In the genomic region with DNA sequence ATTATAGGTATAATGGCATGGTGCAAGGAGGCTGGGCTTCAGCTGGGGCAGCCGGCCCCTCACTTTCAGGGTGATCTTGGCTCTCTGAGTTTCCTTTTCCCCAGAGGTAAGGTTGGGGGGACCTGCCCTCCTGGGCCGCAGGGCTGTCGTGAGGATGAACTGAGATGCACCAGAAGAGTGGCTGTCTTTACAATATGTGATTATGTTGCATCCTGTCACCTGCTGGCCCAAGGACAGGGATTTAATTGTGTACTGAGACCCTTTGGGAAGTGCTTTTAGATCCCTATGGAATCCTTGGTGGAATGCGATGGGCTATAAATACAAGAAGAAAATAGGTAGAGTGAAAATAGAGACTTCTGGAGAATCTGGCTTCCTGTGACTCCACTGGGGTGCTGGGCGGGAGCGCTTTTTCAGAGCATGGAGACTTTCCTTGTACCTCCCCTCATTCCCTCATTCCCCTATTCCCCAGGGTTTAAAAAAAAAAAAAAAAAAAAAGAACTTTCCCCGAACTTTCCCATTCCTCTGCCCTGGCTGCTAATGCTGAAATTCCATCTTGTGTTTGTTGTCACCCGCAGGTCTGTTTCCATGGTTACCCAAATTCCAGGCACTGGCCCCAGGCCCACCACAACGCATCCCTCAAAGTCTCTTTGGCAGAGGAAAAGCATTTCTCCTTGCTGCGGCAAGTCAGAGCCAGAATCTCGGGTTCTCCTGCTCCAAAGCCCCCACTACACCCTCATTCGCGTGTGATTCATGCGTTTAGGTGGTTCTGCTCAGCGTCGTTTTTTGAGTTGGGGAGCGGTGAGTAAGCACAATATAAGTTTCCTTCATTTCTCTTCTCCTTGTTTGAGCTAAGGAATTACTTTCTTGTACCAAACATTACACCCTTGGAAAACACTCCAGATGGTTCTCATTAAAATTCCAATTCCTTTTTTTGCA, we compare ENCODE assay signal across 11 cellular contexts. TPM values are rescaled to one million over a fixed set of nuclear protein-coding genes. Genes with fewer than 3 reads are reported as not detected.
DNase-seq lines count a peak whose midpoint lies in the region; ATAC-seq and TF ChIP-seq lines count a peak whose summit lies in the region.
"Had no signal": no experiment of that assay in that cellular context is flagged by ENCODE, and none has a peak within 500 bp of the region (broad histone marks: within the 10 kb centered on the region; RNA-seq: fewer than 3 reads in every experiment).

No MANE protein-coding gene starts in this region.

- peak overlapping the region; percentile 22 for H3K18ac ChIP-seq in trophoblast cell (ENCODE audit: low read length)

- H3K36me3 ChIP-seq in heart right ventricle (no peaks in the 10 kb centered on the region), trophoblast cell (ENCODE audit: control insufficient read depth in 1 of 2, insufficient read depth in 2 of 2, low read length in 2 of 2) (no peaks in the 10 kb centered on the region)

- H3K9me3 Mint-ChIP-seq in WTC11: no peaks in the 10 kb centered on the region
- H3K9me3 Mint-ChIP-seq: activated naive CD4-positive, alpha-beta T cell treated with anti-CD3 and anti-CD28 coated beads, Interleukin-2, amount 50 U/mL, for 72 hours had no signal

- peak overlapping the region; percentile 80 for H4K91ac ChIP-seq in trophoblast cell (ENCODE audit: low read depth, low read length)

- H3K27ac ChIP-seq in heart right ventricle (peak overlapping the region; percentile 49 to 83 (median 72)), trophoblast cell (ENCODE audit: low read depth, low read length) (peak overlapping the region; percentile 82)
- H3K27ac ChIP-seq: PC-9 had no signal

- DNase-seq in AG20443 (ENCODE audit: low spot score) (peak; percentile 90), WTC11 (ENCODE audit: low spot score) (peak; percentile 80), heart right ventricle (peak; percentile 70 to 73), trophoblast cell (peak; percentile 84 to 95), OCI-M2 (lab: John Stamatoyannopoulos, UW; ENCODE audit: unreplicated experiment) (no peak), SKM-1 treated with dmso at 0.1 percent for 144 hours (lab: John Stamatoyannopoulos, UW; ENCODE audit: unreplicated experiment) (no peak), NCI-H1436 treated with DMSO at 0.1 percent for 48 hours (lab: John Stamatoyannopoulos, UW) (no peak)
- DNase-seq: DND-41, PC-9 had no signal

- TF ChIP-seq CTCF in WTC11 (IDR thresholded peaks at IDR 0.05) (no peak), heart right ventricle (IDR thresholded peaks at IDR 0.05) (no peak)

- H3K27me3 ChIP-seq in heart right ventricle (no peaks in the 10 kb centered on the region), trophoblast cell (ENCODE audit: insufficient read depth, low read length) (no peaks in the 10 kb centered on the region)

- no peaks in the 10 kb centered on the region for H3K9me3 ChIP-seq in heart right ventricle
- H3K9me3 ChIP-seq in trophoblast cell (ENCODE audit: insufficient read depth, low read depth, low read length): no peaks in the 10 kb centered on the region

- peak overlapping the region; percentile 19 for H3K4ac ChIP-seq in trophoblast cell (ENCODE audit: low read depth, low read length)

- peak overlapping the region; percentile 34 for H2AK5ac ChIP-seq in trophoblast cell (ENCODE audit: low read length)

- H4K12ac ChIP-seq in trophoblast cell (ENCODE audit: low read depth, low read length): no peak overlapping the region

- peaks cover 19% of the 10 kb centered on the region for H3K79me1 ChIP-seq in trophoblast cell (ENCODE audit: low read length)

- H3K27ac Mint-ChIP-seq in WTC11: peak overlapping the region; percentile 84
- H3K27ac Mint-ChIP-seq: activated naive CD4-positive, alpha-beta T cell treated with anti-CD3 and anti-CD28 coated beads, Interleukin-2, amount 50 U/mL, for 72 hours had no signal

- H3K9ac ChIP-seq in trophoblast cell (ENCODE audit: low read length): no peak overlapping the region

- H4K8ac ChIP-seq in trophoblast cell (ENCODE audit: low read depth, low read length): peak overlapping the region; percentile 59

- POLR2A ChIA-PET in WTC11 (lab: Charles Lee): interaction anchor here (1.2 to 1.5 kb wide), 2 partner anchors 90 to 93 kb away, joined by 4 read pairs; a partner anchor contains a TSS

- H3K4me1 ChIP-seq in heart right ventricle (peaks cover 8 to 51% (median 35%) of the 10 kb centered on the region in 9 donors), trophoblast cell (ENCODE audit: control insufficient read depth in 1 of 2, insufficient read depth in 2 of 2, low read length in 2 of 2) (peaks cover 17 to 18% of the 10 kb centered on the region in 2 experiments)

- intact Hi-C loops in heart right ventricle (cut with DNase I): no loop called here

- peaks cover 37% of the 10 kb centered on the region for H3K4me1 Mint-ChIP-seq in WTC11

- H3K4me3 ChIP-seq in heart right ventricle (no peak overlapping the region), trophoblast cell (ENCODE audit: low read depth, low read length) (no peak overlapping the region)
- H3K4me3 ChIP-seq: PC-9 had no signal

- peak overlapping the region; percentile 47 for H3K4me3 Mint-ChIP-seq in WTC11

- peak overlapping the region; percentile 70 for H2BK120ac ChIP-seq in trophoblast cell (ENCODE audit: insufficient read depth, low read length, poor library complexity)

- ATAC-seq in WTC11: peak; percentile 76
- ATAC-seq in heart right ventricle: peak; percentile 59 to 84 (median 80)
- no peak for ATAC-seq in GM19023 (IDR thresholded peaks at IDR 0.05; ENCODE audit: unreplicated experiment)
- ATAC-seq: activated naive CD4-positive, alpha-beta T cell treated with anti-CD3 and anti-CD28 coated beads, Interleukin-2, amount 50 U/mL, for 72 hours had no signal

- no peaks in the 10 kb centered on the region for H3K27me3 Mint-ChIP-seq in WTC11 (ENCODE audit: low read depth)

- peak overlapping the region; percentile 64 for H2BK5ac ChIP-seq in trophoblast cell (ENCODE audit: low read depth, low read length, poor library complexity)

- peak overlapping the region; percentile 3 for H2AFZ ChIP-seq in trophoblast cell (ENCODE audit: insufficient read depth, low read length, poor library complexity)
- H2AFZ ChIP-seq: PC-9 had no signal

- H2BK12ac ChIP-seq in trophoblast cell (ENCODE audit: low read length): peak overlapping the region; percentile 88

- CTCF ChIA-PET in WTC11 (lab: Charles Lee): interaction anchor here (0.9 to 1.8 kb wide), 7 partner anchors 10 to 155 kb away, joined by 3 to 21 read pairs (median 4); a partner anchor contains a TSS

- 52 to 63% methylated on average over 17 of the region's 17 CpGs for WGBS in heart right ventricle, 2 donors
- WGBS in trophoblast cell (ENCODE audit: extremely low coverage, insufficient coverage, insufficient read length): no CpG with 5 or more reads among the region's 17 CpGs

- peak overlapping the region; percentile 50 for H3K14ac ChIP-seq in trophoblast cell (ENCODE audit: low read length)

- no peaks in the 10 kb centered on the region for H3K36me3 Mint-ChIP-seq in WTC11
- H3K36me3 Mint-ChIP-seq: activated naive CD4-positive, alpha-beta T cell treated with anti-CD3 and anti-CD28 coated beads, Interleukin-2, amount 50 U/mL, for 72 hours had no signal

- no peak overlapping the region for H3K23ac ChIP-seq in trophoblast cell (ENCODE audit: low read length)

- H3K4me2 ChIP-seq in trophoblast cell (ENCODE audit: low read length): peak overlapping the region; percentile 18
- H3K4me2 ChIP-seq: PC-9 had no signal

- peaks cover 2% of the 10 kb centered on the region for H3K79me2 ChIP-seq in trophoblast cell (ENCODE audit: control insufficient read depth, insufficient read depth, low read length, poor library complexity)

TF ChIP-seq in WTC11, 78 proteins besides CTCF, POLR2A, EP300 and RAD21:
- TF ChIP-seq TEAD4 (CRISPR knock-in tag; IDR thresholded peaks at IDR 0.05) (peak; percentile 85), CREM (CRISPR knock-in tag; IDR thresholded peaks at IDR 0.05) (no peak), TP53 (CRISPR knock-in tag; IDR thresholded peaks at IDR 0.05) (no peak), PRRX2 (CRISPR knock-in tag; IDR thresholded peaks at IDR 0.05) (no peak), NR3C1 (CRISPR knock-in tag; conservative IDR thresholded peaks at IDR 0.05; ENCODE audit: low read depth) (no peak), SMAD4 (CRISPR knock-in tag; IDR thresholded peaks at IDR 0.05) (no peak)

RNA-seq across cellular contexts. Expression of a gene that starts 21.8 kb away (rescaled TPM):
- total RNA-seq in WTC11 (2021) (28.8 to 29.7 TPM (median 29.6 TPM) in 3 replicates), heart right ventricle (100 to 1,000 TPM in 1 of 10 donors, 10 to 100 TPM in 9; 68.2 to 119 (median 84.0) TPM)
- 10 to 100 TPM; 25.7 to 81.3 TPM for polyA plus RNA-seq in heart right ventricle
- polyA plus RNA-seq in trophoblast cell (2013): 33.6 and 35.5 TPM in 2 replicates

RNA-seq across cellular contexts. Expression of a gene that starts 21.9 kb away (rescaled TPM):
- total RNA-seq in WTC11 (2021) (23.9 to 28.0 TPM (median 24.9 TPM) in 3 replicates), heart right ventricle (10 to 100 TPM; 27.6 to 38.8 (median 31.0) TPM)
- 10 to 100 TPM; 20.1 to 24.9 TPM for polyA plus RNA-seq in heart right ventricle
- 22.4 and 24.0 TPM in 2 replicates for polyA plus RNA-seq in trophoblast cell (2013)

Comparison
In these comparisons a context has a peak if more than half of its experiments do, and no peak if none do; other contexts are left out.
1. DNase-seq: peak in AG20443 (single experiment), WTC11 (single experiment), heart right ventricle (2 of 2) and trophoblast cell (2 of 2); none in OCI-M2 (single experiment), SKM-1 treated with dmso at 0.1 percent for 144 hours (single experiment) and NCI-H1436 treated with DMSO at 0.1 percent for 48 hours (single experiment).